Comparison of ENCODE assay signal across 30 cellular contexts in genomic region chr7:108557617-108558016, GRCh38.
"Had no signal": no experiment of that assay in that cellular context is flagged by ENCODE, and none has a peak within 500 bp of the region (broad histone marks: within the 10 kb centered on the region; RNA-seq: fewer than 3 reads in every experiment).

No MANE protein-coding gene starts in this region.

- H2AFZ ChIP-seq: hepatocyte had no signal

- H3K4me1 ChIP-seq: colonic mucosa, esophagus muscularis mucosa, esophagus squamous epithelium, foreskin keratinocyte, gastroesophageal sphincter had no signal

- ATAC-seq: effector memory CD8-positive, alpha-beta T cell; esophagus mucosa; foreskin keratinocyte; gastrocnemius medialis; gastroesophageal sphincter; heart left ventricle; heart right ventricle had no signal

- H3K4me3 Mint-ChIP-seq: dendritic cell treated with granulocyte-macrophage colony-stimulating factor and Interleukin-4, amounts not matched to agents 40 ng/mL and 50 ng/mL, for 4 days; effector memory CD8-positive, alpha-beta T cell; endodermal cell had no signal

- H3K27me3 ChIP-seq: colonic mucosa, dorsolateral prefrontal cortex, esophagus muscularis mucosa, esophagus squamous epithelium, foreskin keratinocyte, gastrocnemius medialis, gastroesophageal sphincter, heart left ventricle, heart right ventricle, hepatocyte had no signal

- H3K27ac Mint-ChIP-seq: dendritic cell treated with granulocyte-macrophage colony-stimulating factor and Interleukin-4, amounts not matched to agents 40 ng/mL and 50 ng/mL, for 4 days; effector memory CD8-positive, alpha-beta T cell; endodermal cell had no signal

- H3K27me3 Mint-ChIP-seq: dendritic cell treated with granulocyte-macrophage colony-stimulating factor and Interleukin-4, amounts not matched to agents 40 ng/mL and 50 ng/mL, for 4 days; effector memory CD8-positive, alpha-beta T cell had no signal

- H3K9me3 ChIP-seq: colonic mucosa, gastrocnemius medialis had no signal

- H3K27ac ChIP-seq: colonic mucosa, coronary artery, dorsolateral prefrontal cortex, epithelial cell of prostate, esophagus muscularis mucosa, esophagus squamous epithelium, foreskin keratinocyte, gastrocnemius medialis, gastroesophageal sphincter, heart left ventricle, heart right ventricle, hepatocyte had no signal

- H3K79me2 ChIP-seq: hepatocyte had no signal

- FAIRE-seq: endometrium, endothelial cell of umbilical vein, frontal cortex had no signal

- H3K4me3 ChIP-seq: colonic mucosa, coronary artery, dorsolateral prefrontal cortex, esophagus muscularis mucosa, esophagus squamous epithelium, gastrocnemius medialis, gastroesophageal sphincter, heart left ventricle, heart right ventricle, hepatocyte had no signal

- H3K36me3 ChIP-seq: colonic mucosa had no signal

- H3K4me2 ChIP-seq: hepatocyte had no signal

- DNase-seq: colonic mucosa; cortex of kidney; dermis blood vessel endothelial cell; dorsolateral prefrontal cortex; effector CD4-positive, alpha-beta T cell; effector CD8-positive, alpha-beta T cell; effector memory CD4-positive, alpha-beta T cell; effector memory CD8-positive, alpha-beta T cell; endodermal cell; erythroblast; esophagus squamous epithelium; foreskin fibroblast; foreskin keratinocyte; foreskin melanocyte; gastrocnemius medialis; glutamatergic neuron; head of caudate nucleus; heart left ventricle; heart right ventricle; hippocampal formation had no signal

- H3K4me1 Mint-ChIP-seq: endodermal cell had no signal
